ENCODE assay signal across 16 cellular contexts in the genomic region with DNA sequence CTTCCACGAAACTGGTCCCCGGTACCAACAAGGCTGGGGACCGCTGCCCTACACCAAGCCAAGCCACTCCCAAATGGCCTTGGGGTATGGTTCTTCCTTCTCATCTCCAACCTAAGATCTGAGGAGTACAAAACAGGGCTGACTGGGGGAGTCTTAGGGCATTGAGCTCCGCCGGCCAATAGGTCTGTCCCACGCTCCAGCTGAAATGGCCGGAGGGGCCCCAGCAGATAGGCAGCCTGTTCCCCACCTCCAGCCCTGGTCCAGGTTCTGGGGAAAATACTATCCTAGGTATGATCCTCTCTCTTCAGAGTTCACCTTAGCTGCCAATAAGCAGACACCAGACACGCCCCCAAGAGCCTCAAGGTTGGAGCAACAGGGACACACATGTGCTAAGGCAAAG.
DNase-seq lines count a peak whose midpoint lies in the region; ATAC-seq and TF ChIP-seq lines count a peak whose summit lies in the region.
"Had no signal": no experiment of that assay in that cellular context is flagged by ENCODE, and none has a peak within 500 bp of the region (broad histone marks: within the 10 kb centered on the region; RNA-seq: fewer than 3 reads in every experiment).

No MANE protein-coding gene starts in this region.

- no peaks in the 10 kb centered on the region for H3K27me3 Mint-ChIP-seq in MCF 10A (ENCODE audit: insufficient read depth, unreplicated experiment)
- H3K27me3 Mint-ChIP-seq in activated CD4-positive, alpha-beta T cell treated with anti-CD3 and anti-CD28 coated beads for 36 hours, result no peaks in the 10 kb centered on the region

- intact Hi-C loops in breast epithelium (cut with DNase I; ENCODE audit: low total_unique reads) (no loop called here), MCF 10A (cut with micrococcal nuclease) (no loop called here)
- intact Hi-C loops in activated CD4-positive, alpha-beta T cell treated with anti-CD3 and anti-CD28 coated beads for 36 hours (cut with DNase I, micrococcal nuclease), result no loop called here

- H4K20me1 ChIP-seq in osteoblast (ENCODE audit: insufficient read depth, low read length), result peaks cover 63% of the 10 kb centered on the region

- ATAC-seq in thoracic aorta (ENCODE audit: insufficient number of reproducible peaks, low FRiP score, low read depth), result no peak
- no peak for ATAC-seq in activated CD4-positive, alpha-beta T cell treated with anti-CD3 and anti-CD28 coated beads for 36 hours

- no peak for TF ChIP-seq POLR2A in breast epithelium (IDR thresholded peaks at IDR 0.05)

- TF ChIP-seq CTCF in breast epithelium (IDR thresholded peaks at IDR 0.05) (no peak), MCF 10A (IDR thresholded peaks at IDR 0.05; ENCODE audit: unreplicated experiment) (no peak), brain microvascular endothelial cell (IDR thresholded peaks at IDR 0.05; ENCODE audit: low read depth, low read length, missing control alignments) (no peak), osteoblast (IDR thresholded peaks at IDR 0.05; ENCODE audit: extremely low read depth, low read depth, low read length) (no peak), thoracic aorta (IDR thresholded peaks at IDR 0.05) (no peak)

- BruUV-seq in MCF 10A (replicated peaks; lab: Mats Ljungman, UMichigan), result no TSS peak

- H3K9me3 Mint-ChIP-seq in MCF 10A (ENCODE audit: unreplicated experiment), result no peaks in the 10 kb centered on the region
- no peaks in the 10 kb centered on the region for H3K9me3 Mint-ChIP-seq in activated CD4-positive, alpha-beta T cell treated with anti-CD3 and anti-CD28 coated beads for 36 hours (ENCODE audit: low read depth)

- peaks cover 12% of the 10 kb centered on the region for H3K36me3 ChIP-seq in breast epithelium
- H3K36me3 ChIP-seq in brain microvascular endothelial cell (replicated peaks), result peaks cover 94% of the 10 kb centered on the region
- peaks cover 98% of the 10 kb centered on the region for H3K36me3 ChIP-seq in osteoblast (ENCODE audit: insufficient read depth, low read length)
- peaks cover 82% of the 10 kb centered on the region for H3K36me3 ChIP-seq in thoracic aorta

- H3K9me3 ChIP-seq in breast epithelium, result no peaks in the 10 kb centered on the region
- H3K9me3 ChIP-seq in osteoblast (ENCODE audit: low read depth, low read length), result no peaks in the 10 kb centered on the region
- H3K9me3 ChIP-seq in thoracic aorta, result no peaks in the 10 kb centered on the region
- H3K9me3 ChIP-seq: HAP-1 had no signal

- CTCF ChIA-PET in MCF 10A (lab: Yijun Ruan, JAX), result interaction anchor here (0.6 kb wide), 1 partner anchor 59 kb away, joined by 3 read pairs; no protein-coding TSS in a partner anchor
- CTCF ChIA-PET in activated CD4-positive, alpha-beta T cell treated with anti-CD3 and anti-CD28 coated beads for 36 hours (lab: Charles Lee), result interaction anchor here (0.7 kb wide), 1 partner anchor 183 kb away, joined by 3 read pairs; no protein-coding TSS in a partner anchor

- POLR2A ChIA-PET in MCF 10A (lab: Yijun Ruan, JAX), result no interaction called here
- POLR2A ChIA-PET in activated CD4-positive, alpha-beta T cell treated with anti-CD3 and anti-CD28 coated beads for 36 hours (lab: Charles Lee), result no interaction called here

- H3K36me3 Mint-ChIP-seq in MCF 10A (ENCODE audit: insufficient read depth, unreplicated experiment), result peaks cover 82% of the 10 kb centered on the region
- H3K36me3 Mint-ChIP-seq in activated CD4-positive, alpha-beta T cell treated with anti-CD3 and anti-CD28 coated beads for 36 hours (ENCODE audit: low read depth), result peaks cover 31% of the 10 kb centered on the region

- H3K27ac ChIP-seq in breast epithelium (peak overlapping the region; percentile 20 to 46), brain microvascular endothelial cell (peak overlapping the region; percentile 59), osteoblast (ENCODE audit: low read depth, low read length) (peak overlapping the region; percentile 78), thoracic aorta (peak overlapping the region; percentile 51 to 74)
- H3K27ac ChIP-seq: C4-2B had no signal

- H3K4me2 ChIP-seq in osteoblast (ENCODE audit: insufficient read depth, low read length), result no peak overlapping the region

- no peak overlapping the region for H2AFZ ChIP-seq in osteoblast (ENCODE audit: low read length)

- DNase-seq in breast epithelium (ENCODE audit: low spot score in 2 of 2), result peak in 1 of 2 donors; percentile 40
- DNase-seq in MCF 10A (ENCODE audit: unreplicated experiment), result no peak
- no peak for DNase-seq in brain microvascular endothelial cell
- DNase-seq in osteoblast (ENCODE audit: insufficient read length, low spot score, missing footprints), result peak; percentile 3
- DNase-seq in thoracic aorta (ENCODE audit: low spot score), result no peak
- DNase-seq in NOMO-1 treated with DMSO at 0.1 percent for 48 hours (lab: John Stamatoyannopoulos, UW; ENCODE audit: unreplicated experiment), result no peak
- no peak for DNase-seq in NCI-H1048 (lab: John Stamatoyannopoulos, UW)
- DNase-seq in activated CD4-positive, alpha-beta T cell treated with anti-CD3 and anti-CD28 coated beads for 36 hours, result no peak
- DNase-seq: COR-L47, DMS153, EL, NCI-H1417 treated with DMSO at 0.1 percent for 48 hours, NCI-H2227 treated with DMSO at 0.1 percent for 48 hours, NCI-H526 had no signal

- H3K27me3 ChIP-seq in breast epithelium (no peaks in the 10 kb centered on the region), brain microvascular endothelial cell (replicated peaks) (no peaks in the 10 kb centered on the region), osteoblast (ENCODE audit: insufficient read depth, low read length) (no peaks in the 10 kb centered on the region), thoracic aorta (replicated peaks; ENCODE audit: insufficient read depth) (no peaks in the 10 kb centered on the region)

- H3K79me2 ChIP-seq in osteoblast (ENCODE audit: insufficient read depth, low read length), result peaks cover 77% of the 10 kb centered on the region

- H3K4me3 ChIP-seq in breast epithelium, result no peak overlapping the region
- H3K4me3 ChIP-seq in brain microvascular endothelial cell (ENCODE audit: low read depth, low read length), result no peak overlapping the region
- H3K4me3 ChIP-seq in osteoblast (ENCODE audit: insufficient read depth, low read length), result no peak overlapping the region
- H3K4me3 ChIP-seq in thoracic aorta, result no peak overlapping the region
- H3K4me3 ChIP-seq: HAP-1 had no signal

- no peak overlapping the region for H3K27ac Mint-ChIP-seq in MCF 10A (ENCODE audit: low read depth, unreplicated experiment)
- H3K27ac Mint-ChIP-seq in activated CD4-positive, alpha-beta T cell treated with anti-CD3 and anti-CD28 coated beads for 36 hours, result no peak overlapping the region

- H3K4me1 ChIP-seq in breast epithelium (no peaks in the 10 kb centered on the region), osteoblast (ENCODE audit: insufficient read depth, low read length) (peaks cover 38% of the 10 kb centered on the region), thoracic aorta (ENCODE audit: control insufficient read depth in 1 of 2, low read depth in 2 of 2) (peaks cover 0 to 66% of the 10 kb centered on the region in 2 donors)
- H3K4me1 ChIP-seq: HAP-1 had no signal

- no peak overlapping the region for H3K4me3 Mint-ChIP-seq in MCF 10A (ENCODE audit: unreplicated experiment)
- H3K4me3 Mint-ChIP-seq in activated CD4-positive, alpha-beta T cell treated with anti-CD3 and anti-CD28 coated beads for 36 hours, result no peak overlapping the region

- H3K4me1 Mint-ChIP-seq in MCF 10A (ENCODE audit: insufficient read depth, unreplicated experiment), result peaks cover 9% of the 10 kb centered on the region
- H3K4me1 Mint-ChIP-seq in activated CD4-positive, alpha-beta T cell treated with anti-CD3 and anti-CD28 coated beads for 36 hours, result no peaks in the 10 kb centered on the region

- in situ Hi-C loops in brain microvascular endothelial cell (cut with HindIII; ENCODE audit: low pct_ligation_motif_present, low sequenced_read_pairs), result loop anchor here (25.0 kb wide), 1 partner anchor 198 kb away; no protein-coding TSS in a partner anchor
